ENCODE assay signal across 32 cellular contexts in genomic region chr12:5251092-5251491, GRCh38.
"Had no signal": no experiment of that assay in that cellular context is flagged by ENCODE, and none has a peak within 500 bp of the region (broad histone marks: within the 10 kb centered on the region; RNA-seq: fewer than 3 reads in every experiment).

No MANE protein-coding gene starts in this region.

- H3K36me3 ChIP-seq: neural progenitor cell, ovary, right atrium auricular region, right lobe of liver, sigmoid colon, spleen, suprapubic skin, thoracic aorta, thyroid gland, tibial nerve, upper lobe of left lung, vagina had no signal

- H3K4me1 Mint-ChIP-seq: naive thymus-derived CD4-positive, alpha-beta T cell; natural killer cell; stimulated activated memory B cell treated with anti-CD40 and anti-IgM and Interleukin-4, amounts not matched to agents 10 μg/mL and 1 μg/mL and 100 μg/mL, for 72 hours; stimulated activated naive CD8-positive, alpha-beta T cell treated with anti-CD3 and anti-CD28 coated beads, Interleukin-15, amount 100 ng/mL, for 72 hours had no signal

- H3K4me3 ChIP-seq: neural progenitor cell, ovary, right atrium auricular region, right lobe of liver, sigmoid colon, skin epidermis, smooth muscle cell, spleen, suprapubic skin, thoracic aorta, thyroid gland, tibial nerve, upper lobe of left lung, vagina had no signal

- DNase-seq: naive thymus-derived CD4-positive, alpha-beta T cell; natural killer cell; occipital lobe; ovary; posterior cingulate gyrus; retina; right lobe of liver; sigmoid colon; spleen; stimulated activated CD4-positive, alpha-beta T cell treated with anti-CD3 and anti-CD28 coated beads, Interleukin-12 subunit alpha, Interleukin-12 subunit beta, amount 100 ng/mL, for 4 hours; stimulated activated CD4-positive, alpha-beta T cell treated with anti-CD3 and anti-CD28 coated beads, Interleukin-1b, Interleukin-23, amount 100 ng/mL, for 48 hours; stimulated activated CD4-positive, alpha-beta T cell treated with anti-CD3 and anti-CD28 coated beads, Interleukin-4, amount 100 ng/mL, for 1 hour; stimulated activated CD4-positive, alpha-beta T cell treated with anti-CD3 and anti-CD28 coated beads, Interleukin-4, amount 100 ng/mL, for 4 hours; stimulated activated CD8-positive, alpha-beta memory T cell treated with anti-CD3 and anti-CD28 coated beads, Interleukin-4, amount 100 ng/mL, for 48 hours; stimulated activated naive CD4-positive, alpha-beta T cell; stimulated activated naive CD8-positive, alpha-beta T cell treated with anti-CD3 and anti-CD28 coated beads, Interleukin-15, amount 100 ng/mL, for 72 hours; stimulated activated naive CD8-positive, alpha-beta T cell treated with anti-CD3 and anti-CD28 coated beads, Interleukin-15, Interleukin-2, amounts not matched to agents 100 U/mL and 50 U/mL, for 24 hours; substantia nigra; thyroid gland; trophoblast cell; upper lobe of left lung had no signal

- H3K27ac ChIP-seq: neural progenitor cell, ovary, parathyroid adenoma, right lobe of liver, sigmoid colon, skin epidermis, spleen, suprapubic skin, thoracic aorta, thyroid gland, tibial nerve, upper lobe of left lung, vagina had no signal

- H3K4me1 ChIP-seq: parathyroid adenoma, right lobe of liver, sigmoid colon, spleen, suprapubic skin, thyroid gland, tibial nerve, upper lobe of left lung, vagina had no signal

- H3K4me3 Mint-ChIP-seq: naive thymus-derived CD4-positive, alpha-beta T cell; natural killer cell; nephron; neural progenitor cell; stimulated activated memory B cell treated with anti-CD40 and anti-IgM and Interleukin-4, amounts not matched to agents 10 μg/mL and 1 μg/mL and 100 μg/mL, for 72 hours; stimulated activated naive CD8-positive, alpha-beta T cell treated with anti-CD3 and anti-CD28 coated beads, Interleukin-15, amount 100 ng/mL, for 72 hours had no signal

- H3K36me3 Mint-ChIP-seq: naive thymus-derived CD4-positive, alpha-beta T cell; natural killer cell; neural progenitor cell; stimulated activated memory B cell treated with anti-CD40 and anti-IgM and Interleukin-4, amounts not matched to agents 10 μg/mL and 1 μg/mL and 100 μg/mL, for 72 hours had no signal

- ATAC-seq: naive thymus-derived CD4-positive, alpha-beta T cell; natural killer cell; right lobe of liver; stimulated activated memory B cell treated with anti-CD40 and anti-IgM and Interleukin-4, amounts not matched to agents 10 μg/mL and 1 μg/mL and 100 μg/mL, for 72 hours; stimulated activated naive CD8-positive, alpha-beta T cell treated with anti-CD3 and anti-CD28 coated beads, Interleukin-15, amount 100 ng/mL, for 72 hours; stimulated activated naive CD8-positive, alpha-beta T cell treated with anti-CD3 and anti-CD28 coated beads, Interleukin-15, Interleukin-2, amounts not matched to agents 100 U/mL and 50 U/mL, for 24 hours had no signal

- H3K27me3 ChIP-seq: neural progenitor cell, ovary, right atrium auricular region, right lobe of liver, sigmoid colon, spleen, suprapubic skin, thyroid gland, tibial nerve, upper lobe of left lung, vagina had no signal

- H3K9ac ChIP-seq: neural progenitor cell, parathyroid adenoma had no signal

- H3K9me3 Mint-ChIP-seq: natural killer cell; nephron; neural progenitor cell; stimulated activated memory B cell treated with anti-CD40 and anti-IgM and Interleukin-4, amounts not matched to agents 10 μg/mL and 1 μg/mL and 100 μg/mL, for 72 hours; stimulated activated naive CD8-positive, alpha-beta T cell treated with anti-CD3 and anti-CD28 coated beads, Interleukin-15, amount 100 ng/mL, for 72 hours had no signal

- H3K9me3 ChIP-seq: ovary, right atrium auricular region, right lobe of liver, sigmoid colon, spleen, suprapubic skin, thoracic aorta, thyroid gland, tibial nerve, upper lobe of left lung, vagina had no signal
